20 cellular contexts compared by ENCODE assay signal in the genomic region with DNA sequence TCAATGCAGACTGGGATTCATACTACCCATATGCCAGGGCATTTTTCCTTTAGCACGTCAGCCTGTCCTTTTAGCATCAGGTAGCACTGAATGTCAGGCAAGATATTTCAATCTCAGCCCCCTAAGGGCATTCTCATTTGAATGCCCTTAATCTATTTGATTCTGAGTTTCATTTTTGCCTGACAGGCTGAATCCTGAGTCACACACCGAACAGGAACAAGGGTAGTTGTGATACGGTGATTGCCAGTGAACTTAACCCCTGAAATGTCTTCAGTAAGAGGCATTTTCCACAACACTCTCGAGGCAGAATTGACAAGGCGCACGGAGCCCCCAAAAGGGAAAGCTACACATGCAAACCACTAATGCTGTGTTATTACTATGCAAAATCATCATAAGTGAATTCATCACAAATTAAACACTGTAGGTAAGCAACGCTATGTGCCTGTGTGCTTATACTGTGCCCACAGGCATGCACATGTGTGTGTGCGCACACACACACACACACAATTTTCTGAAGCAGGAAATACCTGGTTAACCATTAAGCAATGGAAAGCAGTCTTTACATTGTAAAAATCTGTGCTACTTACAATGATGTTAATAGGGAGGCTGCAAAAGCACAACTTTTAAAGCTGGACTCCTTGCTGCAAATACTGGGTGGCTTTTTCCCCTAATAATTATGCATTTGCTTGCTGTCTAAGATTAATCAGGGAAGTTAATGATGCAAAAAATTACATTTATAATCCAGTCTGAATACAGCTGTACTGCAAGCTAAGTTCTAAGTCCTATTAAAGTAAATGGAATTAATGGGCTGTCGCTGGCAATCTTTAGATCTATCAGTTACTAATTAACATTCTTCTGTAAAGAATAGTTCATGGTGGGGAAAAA.
A peak's percentile ranks its signal among the peaks of the same experiment; 100 is the strongest.
DNase-seq lines count a peak whose midpoint lies in the region; ATAC-seq, FAIRE-seq and TF ChIP-seq lines count a peak whose summit lies in the region.
"Had no signal": no experiment of that assay in that cellular context is flagged by ENCODE, and none has a peak within 500 bp of the region (broad histone marks: within the 10 kb centered on the region; RNA-seq: fewer than 3 reads in every experiment).

No MANE protein-coding gene starts in this region.

- H3K9ac ChIP-seq in duodenal mucosa (ENCODE audit: low read depth in 1 of 2, low read length in 2 of 2) (peak overlapping the region in 1 of 2 donors; percentile 8), HepG2 (ENCODE audit: insufficient read depth, low read depth, low read length) (no peak overlapping the region)

- no TSS peak for BruUV-seq in HepG2 (replicated peaks; lab: Mats Ljungman, UMichigan)

- intact Hi-C loops in HepG2 (cut with micrococcal nuclease; ENCODE audit: unreplicated experiment), result no loop called here

- no peak for TF ChIP-seq RAD21 in HepG2 (CRISPR knock-in tag; IDR thresholded peaks at IDR 0.05)

- peak overlapping the region; percentile 1; the same call in 1 of the 2 replicates for H3K4me2 ChIP-seq in HepG2 (ENCODE audit: low read depth, low read length)

- ATAC-seq in HepG2 (peak; percentile 33; the same call in 1 of the 3 replicates), GM21526 (IDR thresholded peaks at IDR 0.05; ENCODE audit: low FRiP score, unreplicated experiment) (no peak), HG03280 (IDR thresholded peaks at IDR 0.05; ENCODE audit: unreplicated experiment) (no peak)
- ATAC-seq: gastroesophageal sphincter had no signal

- no peaks in the 10 kb centered on the region for H3K79me2 ChIP-seq in HepG2 (ENCODE audit: insufficient read depth, low read length)

- in situ Hi-C loops in HepG2 (cut with HindIII; ENCODE audit: extremely low pct_ligation_motif_present, low pct_unique_long_range_greater_than_20kb), result no loop called here

- WGBS in HepG2 (ENCODE audit: low lambda C conversion rate), result 27% methylated on average over 9 of the region's 9 CpGs

- peak; percentile 52 for DNase-seq in NCI-H82 (lab: John Stamatoyannopoulos, UW)
- no peak for DNase-seq in NCI-H82 treated with DMSO at 0.1 percent for 48 hours (lab: John Stamatoyannopoulos, UW; ENCODE audit: unreplicated experiment)
- no peak for DNase-seq in HepG2 (ENCODE audit: low spot score)
- no peak for DNase-seq in activated CD4-positive, CD25-positive, alpha-beta regulatory T cell (lab: John Stamatoyannopoulos, UW)
- no peak for DNase-seq in KG1 (lab: John Stamatoyannopoulos, UW)
- DNase-seq: 8988T; activated CD4-positive, alpha-beta T cell treated with anti-CD3 and anti-CD28 coated beads, Interleukin-2, amount 50 U/mL, for 48 hours; activated naive CD4-positive, alpha-beta T cell treated with anti-CD3 and anti-CD28 coated beads for 36 hours; NCI-H1694 treated with DMSO at 0.1 percent for 48 hours; NCI-H2227 treated with DMSO at 0.1 percent for 48 hours; NK-92 treated with Interleukin-12 subunit alpha and Interleukin-12 subunit beta, amount 100 ng/mL, for 24 hours; ovary; stimulated activated CD4-positive, alpha-beta T cell treated with anti-CD3 and anti-CD28 coated beads, Interleukin-4, amount 100 ng/mL, for 4 hours had no signal

- POLR2A ChIA-PET in HepG2 (lab: Yijun Ruan, JAX), result no interaction called here

- H2AFZ ChIP-seq in HepG2 (ENCODE audit: low read length), result no peak overlapping the region

- no peaks in the 10 kb centered on the region for H4K20me1 ChIP-seq in HepG2 (ENCODE audit: insufficient read depth, low read length)

- peaks cover 5 to 15% of the 10 kb centered on the region in 2 donors for H3K4me1 ChIP-seq in duodenal mucosa (ENCODE audit: control insufficient read depth in 1 of 2, insufficient read depth in 2 of 2, low read length in 2 of 2)
- H3K4me1 ChIP-seq in HepG2 (ENCODE audit: insufficient read depth, low read length), result peaks cover 14% of the 10 kb centered on the region; the same call in 1 of the 2 replicates

- H3K27me3 ChIP-seq in duodenal mucosa (ENCODE audit: control insufficient read depth in 1 of 2, insufficient read depth in 2 of 2, low read length in 2 of 2) (no peaks in the 10 kb centered on the region), HepG2 (ENCODE audit: control insufficient read depth in 1 of 2, insufficient read depth in 2 of 2, low read length in 2 of 2) (no peaks in the 10 kb centered on the region)
- H3K27me3 ChIP-seq: gastroesophageal sphincter, ovary had no signal

- no peak overlapping the region for H3K27ac ChIP-seq in duodenal mucosa (ENCODE audit: low read depth, low read length)
- H3K27ac ChIP-seq in HepG2 (ENCODE audit: extremely low read length, insufficient read depth, low read length), result no peak overlapping the region
- H3K27ac ChIP-seq: gastroesophageal sphincter, ovary had no signal

- TF ChIP-seq CTCF in HepG2 (CRISPR knock-in tag; IDR thresholded peaks at IDR 0.05), result no peak

- TF ChIP-seq POLR2A in HepG2 (IDR thresholded peaks at IDR 0.05; ENCODE audit: insufficient read depth in 1 of 2, low read depth in 2 of 2, low read length in 2 of 2), result no peak

- H3K4me3 ChIP-seq in duodenal mucosa (ENCODE audit: low read depth in 1 of 2, low read length in 2 of 2) (peak overlapping the region; percentile 37 to 38), HepG2 (replicated peaks in 1 of 3; ENCODE audit: insufficient read depth in 1 of 3, low read depth in 2 of 3, low read length in 3 of 3) (no peak overlapping the region; a peak in 2 of 6 replicates)
- H3K4me3 ChIP-seq: gastroesophageal sphincter, ovary had no signal

- no peak for FAIRE-seq in HepG2 (lab: Jason Lieb, UNC)
- FAIRE-seq: colon, endothelial cell of umbilical vein, GM12891 had no signal

- H3K36me3 ChIP-seq in duodenal mucosa (ENCODE audit: control insufficient read depth in 1 of 2, insufficient read depth in 2 of 2, low read length in 2 of 2), result no peaks in the 10 kb centered on the region
- H3K36me3 ChIP-seq in HepG2 (replicated peaks in 1 of 2; ENCODE audit: control insufficient read depth in 1 of 2, insufficient read depth in 2 of 2, low read length in 2 of 2), result no peaks in the 10 kb centered on the region
- H3K36me3 ChIP-seq: gastroesophageal sphincter, ovary had no signal

- H3K9me3 ChIP-seq in duodenal mucosa (ENCODE audit: control insufficient read depth in 1 of 2, low read length in 2 of 2) (no peaks in the 10 kb centered on the region), HepG2 (ENCODE audit: low read length) (no peaks in the 10 kb centered on the region)
- H3K9me3 ChIP-seq: gastroesophageal sphincter, ovary had no signal

- no peak for TF ChIP-seq EP300 in HepG2 (IDR thresholded peaks at IDR 0.05; ENCODE audit: low read depth in 2 of 2, low read length in 2 of 2)
- TF ChIP-seq EP300 in HepG2 (CRISPR knock-in tag; IDR thresholded peaks at IDR 0.05; ENCODE audit: borderline replicate concordance), result no peak

- CTCF ChIA-PET in HepG2 (lab: Yijun Ruan, JAX; ENCODE audit: low intra/inter-chr PET ratio, low total read pairs), result no interaction called here

TF ChIP-seq in HepG2, 621 proteins besides CTCF, POLR2A, EP300 and RAD21:
- TF ChIP-seq, protein P1, sequence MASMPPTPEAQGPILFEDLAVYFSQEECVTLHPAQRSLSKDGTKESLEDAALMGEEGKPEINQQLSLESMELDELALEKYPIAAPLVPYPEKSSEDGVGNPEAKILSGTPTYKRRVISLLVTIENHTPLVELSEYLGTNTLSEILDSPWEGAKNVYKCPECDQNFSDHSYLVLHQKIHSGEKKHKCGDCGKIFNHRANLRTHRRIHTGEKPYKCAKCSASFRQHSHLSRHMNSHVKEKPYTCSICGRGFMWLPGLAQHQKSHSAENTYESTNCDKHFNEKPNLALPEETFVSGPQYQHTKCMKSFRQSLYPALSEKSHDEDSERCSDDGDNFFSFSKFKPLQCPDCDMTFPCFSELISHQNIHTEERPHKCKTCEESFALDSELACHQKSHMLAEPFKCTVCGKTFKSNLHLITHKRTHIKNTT (CRISPR knock-in tag; IDR thresholded peaks at IDR 0.05), result no peak
- TF ChIP-seq BRD4 (CRISPR knock-in tag; IDR thresholded peaks at IDR 0.05) (no peak), SRF (IDR thresholded peaks at IDR 0.05; ENCODE audit: low read depth, low read length) (no peak), ZNF841 (CRISPR knock-in tag; IDR thresholded peaks at IDR 0.05; ENCODE audit: borderline replicate concordance) (no peak), LCORL (IDR thresholded peaks at IDR 0.05) (no peak), LCORL (CRISPR knock-in tag; IDR thresholded peaks at IDR 0.05) (no peak), KLF11 (CRISPR knock-in tag; IDR thresholded peaks at IDR 0.05) (no peak)
- TF ChIP-seq, protein P2, sequence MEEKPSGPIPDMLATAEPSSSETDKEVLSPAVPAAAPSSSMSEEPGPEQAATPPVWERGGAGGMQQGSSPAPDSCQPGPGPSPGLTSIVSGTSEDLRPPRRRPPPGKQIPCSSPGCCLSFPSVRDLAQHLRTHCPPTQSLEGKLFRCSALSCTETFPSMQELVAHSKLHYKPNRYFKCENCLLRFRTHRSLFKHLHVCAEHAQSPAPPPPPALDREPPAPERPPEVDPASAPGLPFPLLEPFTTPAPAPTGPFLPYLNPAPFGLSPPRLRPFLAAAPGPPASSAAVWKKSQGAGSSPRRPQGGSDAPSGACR (CRISPR knock-in tag; IDR thresholded peaks at IDR 0.05), result no peak

Comparison
In these comparisons a context has a peak if more than half of its experiments do, and no peak if none do; other contexts are left out.
1. H3K4me3 ChIP-seq: peak in duodenal mucosa (2 of 2); none in HepG2 (0 of 3).